ENCODE assay signal across 35 cellular contexts in genomic region chr14:39626589-39627576, GRCh38.
"Had no signal": no experiment of that assay in that cellular context is flagged by ENCODE, and none has a peak within 500 bp of the region (broad histone marks: within the 10 kb centered on the region; RNA-seq: fewer than 3 reads in every experiment).

No MANE protein-coding gene starts in this region.

- H3K36me3 Mint-ChIP-seq: activated CD8-positive, alpha-beta memory T cell treated with anti-CD3 and anti-CD28 coated beads, Interleukin-2, amount 10 ng/mL, durations not matched to agents 7 days and 5 days; activated naive CD4-positive, alpha-beta T cell treated with anti-CD3 and anti-CD28 coated beads, Interleukin-2, amount 10 ng/mL, durations not matched to agents 7 days and 5 days had no signal

- H3K4me1 ChIP-seq: body of pancreas, breast epithelium had no signal

- H3K27me3 ChIP-seq: body of pancreas, brain microvascular endothelial cell, breast epithelium had no signal

- ATAC-seq: activated CD4-positive, alpha-beta T cell treated with anti-CD3 and anti-CD28 coated beads for 36 hours; activated CD4-positive, CD25-positive, alpha-beta regulatory T cell treated with anti-CD3 and anti-CD28 coated beads, Interleukin-2, amount 50 U/mL, for 24 hours; activated CD8-positive, alpha-beta memory T cell treated with anti-CD3 and anti-CD28 coated beads, Interleukin-2, amount 10 ng/mL, durations not matched to agents 7 days and 5 days; activated CD8-positive, alpha-beta T cell treated with anti-CD3 and anti-CD28 coated beads, Interleukin-2, amount 10 ng/mL, durations not matched to agents 7 days and 5 days; activated naive CD8-positive, alpha-beta T cell treated with anti-CD3 and anti-CD28 coated beads, Interleukin-2, amount 50 U/mL, for 24 hours; body of pancreas had no signal

- H3K27ac Mint-ChIP-seq: activated CD4-positive, alpha-beta memory T cell treated with anti-CD3 and anti-CD28 coated beads, Interleukin-2, amount 10 ng/mL, durations not matched to agents 7 days and 5 days; activated CD4-positive, alpha-beta T cell treated with anti-CD3 and anti-CD28 coated beads for 36 hours; activated CD4-positive, alpha-beta T cell treated with anti-CD3 and anti-CD28 coated beads, Interleukin-2, amount 10 ng/mL, durations not matched to agents 7 days and 5 days; activated CD8-positive, alpha-beta memory T cell treated with anti-CD3 and anti-CD28 coated beads, Interleukin-2, amount 10 ng/mL, durations not matched to agents 7 days and 5 days; activated CD8-positive, alpha-beta T cell treated with anti-CD3 and anti-CD28 coated beads, Interleukin-2, amount 10 ng/mL, durations not matched to agents 7 days and 5 days; activated naive CD4-positive, alpha-beta T cell treated with anti-CD3 and anti-CD28 coated beads, Interleukin-2, amount 10 ng/mL, durations not matched to agents 7 days and 5 days; activated naive CD4-positive, alpha-beta T cell treated with anti-CD3 and anti-CD28 coated beads, Interleukin-2, amount 50 U/mL, for 24 hours; activated naive CD8-positive, alpha-beta T cell; activated naive CD8-positive, alpha-beta T cell treated with anti-CD3 and anti-CD28 coated beads, Interleukin-2, amount 10 ng/mL, durations not matched to agents 7 days and 5 days; activated naive CD8-positive, alpha-beta T cell treated with anti-CD3 and anti-CD28 coated beads, Interleukin-2, amount 50 U/mL, for 24 hours; activated T-cell treated with anti-CD3 and anti-CD28 coated beads, Interleukin-2, amount 50 U/mL, for 24 hours; activated T-helper 2 cell treated with anti-CD3 and anti-CD28 coated beads, Interferon-gamma antibody, Interleukin-2, Interleukin-4, amounts not matched to agents 10 μg/mL and 5 μg/mL and 100 μg/mL, durations not matched to agents 14 hours and 24 hours and 36 hours; T-helper 1 cell treated with Interleukin-12 subunit alpha and Interleukin-12 subunit beta and Interleukin-4 antibody, amounts not matched to agents 30 μg/mL and 1 μg/mL, for 36 hours; T-helper 2 cell treated with Interferon-gamma antibody and Interleukin-4, amounts not matched to agents 5 μg/mL and 100 μg/mL, for 36 hours had no signal

- H3K36me3 ChIP-seq: brain microvascular endothelial cell, breast epithelium had no signal

- H3K27me3 Mint-ChIP-seq: activated CD4-positive, alpha-beta memory T cell treated with anti-CD3 and anti-CD28 coated beads, Interleukin-2, amount 10 ng/mL, durations not matched to agents 7 days and 5 days; activated CD4-positive, alpha-beta T cell treated with anti-CD3 and anti-CD28 coated beads for 36 hours; activated CD4-positive, alpha-beta T cell treated with anti-CD3 and anti-CD28 coated beads, Interleukin-2, amount 10 ng/mL, durations not matched to agents 7 days and 5 days; activated CD8-positive, alpha-beta memory T cell treated with anti-CD3 and anti-CD28 coated beads, Interleukin-2, amount 10 ng/mL, durations not matched to agents 7 days and 5 days; activated naive CD4-positive, alpha-beta T cell treated with anti-CD3 and anti-CD28 coated beads, Interleukin-2, amount 10 ng/mL, durations not matched to agents 7 days and 5 days; activated naive CD4-positive, alpha-beta T cell treated with anti-CD3 and anti-CD28 coated beads, Interleukin-2, amount 50 U/mL, for 24 hours; activated naive CD8-positive, alpha-beta T cell; activated naive CD8-positive, alpha-beta T cell treated with anti-CD3 and anti-CD28 coated beads, Interleukin-2, amount 10 ng/mL, durations not matched to agents 7 days and 5 days; activated naive CD8-positive, alpha-beta T cell treated with anti-CD3 and anti-CD28 coated beads, Interleukin-2, amount 50 U/mL, for 24 hours; activated T-cell treated with anti-CD3 and anti-CD28 coated beads, Interleukin-2, amount 50 U/mL, for 24 hours had no signal

- H3K4me1 Mint-ChIP-seq: activated CD4-positive, alpha-beta memory T cell treated with anti-CD3 and anti-CD28 coated beads, Interleukin-2, amount 10 ng/mL, durations not matched to agents 7 days and 5 days; activated CD4-positive, alpha-beta T cell treated with anti-CD3 and anti-CD28 coated beads for 36 hours; activated CD8-positive, alpha-beta memory T cell treated with anti-CD3 and anti-CD28 coated beads, Interleukin-2, amount 10 ng/mL, durations not matched to agents 7 days and 5 days; activated naive CD8-positive, alpha-beta T cell treated with anti-CD3 and anti-CD28 coated beads, Interleukin-2, amount 10 ng/mL, durations not matched to agents 7 days and 5 days had no signal

- H3K4me3 ChIP-seq: body of pancreas, breast epithelium had no signal

- H3K9me3 Mint-ChIP-seq: activated naive CD4-positive, alpha-beta T cell treated with anti-CD3 and anti-CD28 coated beads, Interleukin-2, amount 50 U/mL, for 24 hours had no signal

- DNase-seq: activated CD4-positive, alpha-beta memory T cell treated with anti-CD3 and anti-CD28 coated beads, Interleukin-2, amount 10 ng/mL, durations not matched to agents 7 days and 5 days; activated CD4-positive, alpha-beta T cell treated with anti-CD3 and anti-CD28 coated beads for 1 hour; activated CD4-positive, alpha-beta T cell treated with anti-CD3 and anti-CD28 coated beads for 36 hours; activated CD4-positive, alpha-beta T cell treated with anti-CD3 and anti-CD28 coated beads for 48 hours; activated CD4-positive, alpha-beta T cell treated with anti-CD3 and anti-CD28 coated beads, Interleukin-2, amount 10 ng/mL, durations not matched to agents 7 days and 5 days; activated CD4-positive, alpha-beta T cell treated with anti-CD3 and anti-CD28 coated beads, Interleukin-2, amount 50 U/mL, for 48 hours; activated CD4-positive, CD25-positive, alpha-beta regulatory T cell; activated CD8-positive, alpha-beta memory T cell treated with anti-CD3 and anti-CD28 coated beads for 24 hours; activated CD8-positive, alpha-beta memory T cell treated with anti-CD3 and anti-CD28 coated beads, Interleukin-2, amount 10 ng/mL, durations not matched to agents 7 days and 5 days; activated CD8-positive, alpha-beta memory T cell treated with anti-CD3 and anti-CD28 coated beads, Interleukin-2, amount 50 U/mL, for 48 hours; activated CD8-positive, alpha-beta T cell treated with anti-CD3 and anti-CD28 coated beads, Interleukin-2, amount 10 ng/mL, durations not matched to agents 7 days and 5 days; activated effector memory CD4-positive, alpha-beta T cell treated with Interleukin-2 at 50 U/mL for 16 hours; activated gamma-delta T cell; activated naive CD4-positive, alpha-beta T cell treated with anti-CD3 and anti-CD28 coated beads, Interleukin-2, amount 10 ng/mL, durations not matched to agents 7 days and 5 days; activated naive CD4-positive, alpha-beta T cell treated with Interleukin-2 at 50 U/mL for 16 hours; activated naive CD8-positive, alpha-beta T cell treated with anti-CD3 and anti-CD28 coated beads, Interleukin-2, amount 10 ng/mL, durations not matched to agents 7 days and 5 days; activated naive CD8-positive, alpha-beta T cell treated with anti-CD3 and anti-CD28 coated beads, Interleukin-2, amount 50 U/mL, for 24 hours; activated T-cell treated with anti-CD3 and anti-CD28 coated beads, Interleukin-2, amount 50 U/mL, for 24 hours; activated T-cell treated with anti-CD3 and anti-CD28 coated beads, Interleukin-2, amount 50 U/mL, for 48 hours; amygdala; anterior cingulate cortex; body of pancreas; brain microvascular endothelial cell; central memory CD4-positive, alpha-beta T cell; T-helper 1 cell; T-helper 2 cell; T-helper 9 cell had no signal

- H3K27ac ChIP-seq: body of pancreas, brain microvascular endothelial cell, breast epithelium, VCaP had no signal

- H3K4me3 Mint-ChIP-seq: activated CD4-positive, alpha-beta memory T cell treated with anti-CD3 and anti-CD28 coated beads, Interleukin-2, amount 10 ng/mL, durations not matched to agents 7 days and 5 days; activated CD4-positive, alpha-beta T cell treated with anti-CD3 and anti-CD28 coated beads for 36 hours; activated CD4-positive, alpha-beta T cell treated with anti-CD3 and anti-CD28 coated beads, Interleukin-2, amount 10 ng/mL, durations not matched to agents 7 days and 5 days; activated CD8-positive, alpha-beta memory T cell treated with anti-CD3 and anti-CD28 coated beads, Interleukin-2, amount 10 ng/mL, durations not matched to agents 7 days and 5 days; activated CD8-positive, alpha-beta T cell treated with anti-CD3 and anti-CD28 coated beads, Interleukin-2, amount 10 ng/mL, durations not matched to agents 7 days and 5 days; activated naive CD4-positive, alpha-beta T cell treated with anti-CD3 and anti-CD28 coated beads, Interleukin-2, amount 10 ng/mL, durations not matched to agents 7 days and 5 days; activated naive CD4-positive, alpha-beta T cell treated with anti-CD3 and anti-CD28 coated beads, Interleukin-2, amount 50 U/mL, for 24 hours; activated naive CD8-positive, alpha-beta T cell; activated naive CD8-positive, alpha-beta T cell treated with anti-CD3 and anti-CD28 coated beads, Interleukin-2, amount 10 ng/mL, durations not matched to agents 7 days and 5 days; activated naive CD8-positive, alpha-beta T cell treated with anti-CD3 and anti-CD28 coated beads, Interleukin-2, amount 50 U/mL, for 24 hours; activated T-cell treated with anti-CD3 and anti-CD28 coated beads, Interleukin-2, amount 50 U/mL, for 24 hours; T-helper 1 cell treated with Interleukin-12 subunit alpha and Interleukin-12 subunit beta and Interleukin-4 antibody, amounts not matched to agents 30 μg/mL and 1 μg/mL, for 36 hours; T-helper 2 cell treated with Interferon-gamma antibody and Interleukin-4, amounts not matched to agents 5 μg/mL and 100 μg/mL, for 36 hours had no signal
